ENCODE assay signal across 9 cellular contexts in the genomic region with DNA sequence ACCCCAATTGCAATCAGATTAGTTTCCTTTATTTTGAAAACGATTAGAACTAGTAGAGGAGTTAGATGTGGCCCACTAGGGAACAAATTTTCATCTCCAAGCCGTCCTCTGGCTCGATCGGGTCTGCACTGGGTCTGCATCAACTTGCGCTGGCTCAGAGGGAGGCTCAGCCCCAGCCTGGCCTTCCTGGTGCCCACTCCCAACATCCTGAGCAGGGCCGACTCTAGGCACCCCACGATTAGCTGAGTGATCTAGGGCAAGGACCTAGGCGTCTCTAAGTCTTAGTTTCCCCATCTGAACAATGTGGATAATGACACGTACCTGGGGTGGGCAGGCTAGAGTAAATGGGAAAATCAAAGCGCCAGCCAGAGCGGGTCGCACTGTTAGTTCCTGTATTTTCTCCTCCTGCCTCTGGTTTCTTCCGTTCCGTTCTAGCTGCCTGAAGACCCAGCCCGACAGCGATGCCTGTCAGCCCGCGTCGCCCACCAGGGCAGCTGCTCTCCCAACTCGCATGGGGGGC. TPM values are rescaled to one million over a fixed set of nuclear protein-coding genes. Genes with fewer than 3 reads are reported as not detected.
DNase-seq lines count a peak whose midpoint lies in the region; ATAC-seq and TF ChIP-seq lines count a peak whose summit lies in the region.
"Had no signal": no experiment of that assay in that cellular context is flagged by ENCODE, and none has a peak within 500 bp of the region (broad histone marks: within the 10 kb centered on the region; RNA-seq: fewer than 3 reads in every experiment).

No MANE protein-coding gene starts in this region.

- CTCF ChIA-PET in T-cell (lab: Charles Lee) = no interaction called here

- no peaks in the 10 kb centered on the region for H3K9me2 ChIP-seq in hepatocyte (replicated peaks; ENCODE audit: insufficient read depth)

- in situ Hi-C loops in gastrocnemius medialis (cut with MboI; ENCODE audit: low sequenced_read_pairs in 4 of 4) = no loop called here

- H3K27me3 Mint-ChIP-seq in T-cell = peaks cover 82 to 85% of the 10 kb centered on the region in 2 donors

- no peaks in the 10 kb centered on the region for H3K9me3 ChIP-seq in hepatocyte (ENCODE audit: low read depth)
- no peaks in the 10 kb centered on the region for H3K9me3 ChIP-seq in gastrocnemius medialis
- no peaks in the 10 kb centered on the region for H3K9me3 ChIP-seq in WERI-Rb-1 (ENCODE audit: severe bottlenecking)
- H3K9me3 ChIP-seq: SJSA1 had no signal

- no peaks in the 10 kb centered on the region for H3K36me3 ChIP-seq in hepatocyte (replicated peaks; ENCODE audit: insufficient read depth, low read depth)
- no peaks in the 10 kb centered on the region for H3K36me3 ChIP-seq in gastrocnemius medialis
- no peaks in the 10 kb centered on the region for H3K36me3 ChIP-seq in WERI-Rb-1
- H3K36me3 ChIP-seq: SJSA1 had no signal

- DNase-seq in T-cell (no peak), hepatocyte (ENCODE audit: low spot score) (no peak), gastrocnemius medialis (no peak), WERI-Rb-1 (no peak), SHP77 (lab: John Stamatoyannopoulos, UW) (no peak), NCI-H1048 (lab: John Stamatoyannopoulos, UW) (no peak), DMS79 treated with DMSO at 0.1 percent for 48 hours (lab: John Stamatoyannopoulos, UW) (no peak)

- no peaks in the 10 kb centered on the region for H3K36me3 Mint-ChIP-seq in T-cell

- H4K20me1 ChIP-seq in hepatocyte (ENCODE audit: insufficient read depth, poor library complexity, severe bottlenecking) = no peaks in the 10 kb centered on the region

- H3K9me3 Mint-ChIP-seq in T-cell = peaks cover 4 to 12% (median 6%) of the 10 kb centered on the region in 3 donors

- no peak for TF ChIP-seq POLR2A in gastrocnemius medialis (IDR thresholded peaks at IDR 0.05)

- POLR2A ChIA-PET in T-cell (lab: Charles Lee) = no interaction called here

- H3K27me3 ChIP-seq in hepatocyte (peaks cover 77% of the 10 kb centered on the region), gastrocnemius medialis (peaks cover 82 to 94% (median 86%) of the 10 kb centered on the region in 3 donors), WERI-Rb-1 (ENCODE audit: insufficient read depth, low read depth, severe bottlenecking) (no peaks in the 10 kb centered on the region)

- peak overlapping the region; percentile 91 for H3K4me2 ChIP-seq in hepatocyte

- H3K27ac Mint-ChIP-seq in T-cell = no peak overlapping the region

- no peak overlapping the region for H2AFZ ChIP-seq in hepatocyte

- peak overlapping the region; percentile 42 for H3K27ac ChIP-seq in hepatocyte
- no peak overlapping the region for H3K27ac ChIP-seq in gastrocnemius medialis
- no peak overlapping the region for H3K27ac ChIP-seq in WERI-Rb-1
- H3K27ac ChIP-seq: SJSA1 had no signal

- 33% methylated on average over 20 of the region's 20 CpGs for WGBS in hepatocyte (ENCODE audit: low lambda C conversion rate, missing lambda C conversion rate)

- intact Hi-C loops in gastrocnemius medialis (cut with DNase I; ENCODE audit: low total_unique reads) = no loop called here

- peaks cover 15 to 22% (median 16%) of the 10 kb centered on the region in 3 donors for H3K4me1 Mint-ChIP-seq in T-cell

- peaks cover 25% of the 10 kb centered on the region for H3K79me2 ChIP-seq in hepatocyte

- peaks cover 3% of the 10 kb centered on the region for H3K4me1 ChIP-seq in hepatocyte (ENCODE audit: insufficient read depth)
- peaks cover 2 to 15% of the 10 kb centered on the region in 2 donors for H3K4me1 ChIP-seq in gastrocnemius medialis
- H3K4me1 ChIP-seq: SJSA1 had no signal

- ATAC-seq in GM18868 (IDR thresholded peaks at IDR 0.05; ENCODE audit: unreplicated experiment) (peak; percentile 31), T-cell (replicated peaks in 1 of 4) (peak in 2 of 4 experiments; percentile 16 to 49), gastrocnemius medialis (no peak)

- H3K4me3 ChIP-seq in hepatocyte = peak overlapping the region; percentile 15
- peak overlapping the region; percentile 49 to 68 (median 50) for H3K4me3 ChIP-seq in gastrocnemius medialis
- H3K4me3 ChIP-seq in WERI-Rb-1 (ENCODE audit: low read depth, low read length) = no peak overlapping the region
- H3K4me3 ChIP-seq: SJSA1 had no signal

- H3K4me3 Mint-ChIP-seq in T-cell = peak overlapping the region in 2 of 3 donors; percentile 68 to 84

- TF ChIP-seq CTCF in hepatocyte (IDR thresholded peaks at IDR 0.05; ENCODE audit: poor library complexity) (no peak), gastrocnemius medialis (IDR thresholded peaks at IDR 0.05 in 4 of 5, conservative IDR thresholded peaks at IDR 0.05 in 1 of 5) (no peak), WERI-Rb-1 (IDR thresholded peaks at IDR 0.05; ENCODE audit: low read depth, low read length) (no peak)

RNA-seq across cellular contexts. Expression of a gene that starts 7.7 kb away (rescaled TPM):
- total RNA-seq in T-cell = not detected
- 67.9 and 69.7 TPM in 2 replicates for total RNA-seq in hepatocyte
- polyA plus RNA-seq in hepatocyte = 141 and 152 TPM in 2 replicates
- total RNA-seq in gastrocnemius medialis = 1 to 10 TPM in 1 of 4 donors, under 1 TPM in 3; 0.66 to 2.4 (median 0.89) TPM
- total RNA-seq: SJSA1 had no signal

Comparison
In these comparisons a context has a peak if more than half of its experiments do, and no peak if none do; other contexts are left out.
1. RNA of a gene that starts 7.7 kb away (total RNA-seq): 67.9 to 69.7 TPM in hepatocyte; 0.66 to 2.4 TPM in gastrocnemius medialis and not detected in T-cell; every median in the first group is over 10 times any median in the second.